1 cellular context compared by ENCODE assay signal in genomic region chr10:22321156-22321711, GRCh38.
TF ChIP-seq lines count a peak whose summit lies in the region.

No MANE protein-coding gene starts in this region.

TF ChIP-seq in K562, 482 proteins besides CTCF, POLR2A, EP300 and RAD21 (continued from another document and continues in another):
- TF ChIP-seq SRSF7 (optimal IDR thresholded peaks at IDR 0.05; ENCODE audit: low read depth, low read length): peak; percentile 90
- no peak for TF ChIP-seq PBX2 (CRISPR knock-in tag; IDR thresholded peaks at IDR 0.05; ENCODE audit: low read depth)
- no peak for TF ChIP-seq PBX2 (tag; conservative IDR thresholded peaks at IDR 0.05; ENCODE audit: low read depth)
- TF ChIP-seq ZNF583 (CRISPR knock-in tag; IDR thresholded peaks at IDR 0.05): no peak
- 0 out of 2 replicates have a peak, but pooled peaks have one; percentile 24 for TF ChIP-seq MYC (IDR thresholded peaks at IDR 0.05; ENCODE audit: low read depth, low read length)
- TF ChIP-seq MYC (CRISPR knock-in tag; IDR thresholded peaks at IDR 0.05; ENCODE audit: borderline replicate concordance, low read depth): no peak
- TF ChIP-seq ELF4 (CRISPR knock-in tag; IDR thresholded peaks at IDR 0.05): 0 out of 2 replicates have a peak, but pooled peaks have one; percentile 61
- TF ChIP-seq ZNF57 (CRISPR knock-in tag; IDR thresholded peaks at IDR 0.05): 0 out of 2 replicates have a peak, but pooled peaks have one; percentile 64
- TF ChIP-seq ZBTB11 (CRISPR knock-in tag; IDR thresholded peaks at IDR 0.05): peak in 1 of 3 experiments; percentile 50; a peak in 1 of 6 replicates
- no peak for TF ChIP-seq BCL6 (CRISPR knock-in tag; IDR thresholded peaks at IDR 0.05)
- peak; percentile 26; the same call in 1 of the 2 replicates for TF ChIP-seq EP400 (IDR thresholded peaks at IDR 0.05)
- peak in 1 of 2 experiments; percentile 65; a peak in 2 of 4 replicates for TF ChIP-seq RCOR1 (IDR thresholded peaks at IDR 0.05; ENCODE audit: borderline replicate concordance in 1 of 2, low read depth in 2 of 2, low read length in 2 of 2)
- peak; percentile 74 for TF ChIP-seq SUPT5H (IDR thresholded peaks at IDR 0.05)
- peak in 1 of 2 experiments; percentile 85; a peak in 2 of 4 replicates for TF ChIP-seq KDM1A (IDR thresholded peaks at IDR 0.05)
- 0 out of 2 replicates have a peak, but pooled peaks have one; percentile 53 for TF ChIP-seq PHF21A (IDR thresholded peaks at IDR 0.05; ENCODE audit: borderline replicate concordance, low read depth)
- TF ChIP-seq DNMT1 (IDR thresholded peaks at IDR 0.05): no peak
- TF ChIP-seq HSF4 (CRISPR knock-in tag; IDR thresholded peaks at IDR 0.05; ENCODE audit: borderline replicate concordance): no peak
- TF ChIP-seq CHCHD3 (CRISPR knock-in tag; IDR thresholded peaks at IDR 0.05): no peak
- TF ChIP-seq BRD4 (IDR thresholded peaks at IDR 0.05): peak; percentile 92
- no peak for TF ChIP-seq JUND (IDR thresholded peaks at IDR 0.05; ENCODE audit: borderline replicate concordance, low read depth, low read length)
- TF ChIP-seq JUND (tag; IDR thresholded peaks at IDR 0.05; ENCODE audit: borderline replicate concordance, low read depth, low read length): no peak; the same call in 2 of the 3 replicates
- TF ChIP-seq RREB1 (CRISPR knock-in tag; IDR thresholded peaks at IDR 0.05): peak; percentile 73; the same call in 1 of the 2 replicates
- peak; percentile 74 to 94 (median 87) for TF ChIP-seq YY1 (IDR thresholded peaks at IDR 0.05; ENCODE audit: borderline replicate concordance in 1 of 3, control insufficient read depth in 1 of 3, extremely low read depth in 1 of 3, insufficient read depth in 3 of 3, insufficient read length in 1 of 3, insufficient replicate concordance in 2 of 3, low read depth in 1 of 3, low read length in 2 of 3)
- no peak; the same call in 1 of the 2 replicates for TF ChIP-seq CAMTA2 (CRISPR knock-in tag; conservative IDR thresholded peaks at IDR 0.05)
- TF ChIP-seq NFIC (IDR thresholded peaks at IDR 0.05): 0 out of 2 replicates have a peak, but pooled peaks have one; percentile 19
- TF ChIP-seq NR2C2 (CRISPR knock-in tag; IDR thresholded peaks at IDR 0.05): no peak
- TF ChIP-seq NR2C2 (tag; IDR thresholded peaks at IDR 0.05): 0 out of 2 replicates have a peak, but pooled peaks have one; percentile 5
- TF ChIP-seq POLR2AphosphoS5 (IDR thresholded peaks at IDR 0.05; ENCODE audit: control insufficient read depth, insufficient read depth, low read depth, low read length): peak; percentile 73; the same call in 1 of the 2 replicates
- no peak for TF ChIP-seq GTF2A2 (tag; IDR thresholded peaks at IDR 0.05)
- no peak for TF ChIP-seq SRF (CRISPR knock-in tag; IDR thresholded peaks at IDR 0.05)
- TF ChIP-seq PRDM10 (IDR thresholded peaks at IDR 0.05; ENCODE audit: partially characterized antibody): no peak
- TF ChIP-seq THRB (CRISPR knock-in tag; conservative IDR thresholded peaks at IDR 0.05): 0 out of 2 replicates have a peak, but pooled peaks have one; percentile 42
- 0 out of 2 replicates have a peak, but pooled peaks have one; percentile 10 for TF ChIP-seq ZNF134 (CRISPR knock-in tag; conservative IDR thresholded peaks at IDR 0.05)
- 0 out of 2 replicates have a peak, but pooled peaks have one; percentile 27 for TF ChIP-seq ZNF431 (CRISPR knock-in tag; IDR thresholded peaks at IDR 0.05)
- no peak for TF ChIP-seq ZNF146 (CRISPR knock-in tag; IDR thresholded peaks at IDR 0.05; ENCODE audit: unreplicated experiment)
- peak; percentile 70 for TF ChIP-seq ZFP36 (IDR thresholded peaks at IDR 0.05; ENCODE audit: low read depth, low read length, partially characterized antibody)
- no peak for TF ChIP-seq POU5F1 (IDR thresholded peaks at IDR 0.05; ENCODE audit: borderline replicate concordance, low read depth, low read length, partially characterized antibody)
- no peak for TF ChIP-seq NCOA6 (IDR thresholded peaks at IDR 0.05)
- peak; percentile 36; the same call in 1 of the 2 replicates for TF ChIP-seq L3MBTL2 (IDR thresholded peaks at IDR 0.05)
- TF ChIP-seq TSHZ1 (CRISPR knock-in tag; IDR thresholded peaks at IDR 0.05): no peak
- TF ChIP-seq ZBTB17 (CRISPR knock-in tag; IDR thresholded peaks at IDR 0.05): peak; percentile 59
- TF ChIP-seq SIN3B (IDR thresholded peaks at IDR 0.05; ENCODE audit: low read depth): no peak
